ENCODE assay signal across 18 cellular contexts in genomic region chr20:37988555-37988954, GRCh38. TPM values are rescaled to one million over a fixed set of nuclear protein-coding genes. Genes with fewer than 3 reads are reported as not detected.
A peak's percentile ranks its signal among the peaks of the same experiment; 100 is the strongest.
DNase-seq lines count a peak whose midpoint lies in the region; ATAC-seq and TF ChIP-seq lines count a peak whose summit lies in the region.
"Had no signal": no experiment of that assay in that cellular context is flagged by ENCODE, and none has a peak within 500 bp of the region (broad histone marks: within the 10 kb centered on the region; RNA-seq: fewer than 3 reads in every experiment).

No MANE protein-coding gene starts in this region.

- intact Hi-C loops in Right ventricle myocardium inferior (cut with DNase I) = loop anchor here (5.0 kb wide), 1 partner anchor 169 kb away; no protein-coding TSS in a partner anchor

- H3K27me3 ChIP-seq in right atrium auricular region (no peaks in the 10 kb centered on the region), upper lobe of left lung (no peaks in the 10 kb centered on the region), suprapubic skin (no peaks in the 10 kb centered on the region)

- TF ChIP-seq CTCF in right atrium auricular region (IDR thresholded peaks at IDR 0.05) (no peak), upper lobe of left lung (IDR thresholded peaks at IDR 0.05) (no peak), suprapubic skin (IDR thresholded peaks at IDR 0.05) (no peak)

- no peak for DNase-seq in right atrium auricular region (ENCODE audit: low spot score)
- DNase-seq in Right ventricle myocardium inferior (ENCODE audit: missing footprints) = no peak
- DNase-seq in upper lobe of left lung = no peak
- no peak for DNase-seq in NCI-H1048 (lab: John Stamatoyannopoulos, UW)
- DNase-seq in suprapubic skin (ENCODE audit: low spot score in 2 of 2) = no peak
- DNase-seq: activated naive CD8-positive, alpha-beta T cell treated with anti-CD3 and anti-CD28 coated beads, Interleukin-2, amount 10 ng/mL, durations not matched to agents 7 days and 5 days; activated T-cell treated with anti-CD3 and anti-CD28 coated beads, Interleukin-2, amount 50 U/mL, for 48 hours; Calu3; effector memory CD8-positive, alpha-beta T cell; GDM1; GOT3; NCI-H1436; NCI-H446 treated with DMSO at 0.1 percent for 48 hours; stimulated activated CD4-positive, alpha-beta T cell treated with anti-CD3 and anti-CD28 coated beads, Interleukin-1b, Interleukin-23, amount 100 ng/mL, for 48 hours; substantia nigra had no signal

- peaks cover 0 to 88% of the 10 kb centered on the region in 2 donors for H3K4me1 ChIP-seq in right atrium auricular region
- H3K4me1 ChIP-seq in mesodermal cell (ENCODE audit: control insufficient read depth, insufficient read depth, low read length, poor library complexity, severe bottlenecking) = peaks cover 19% of the 10 kb centered on the region
- H3K4me1 ChIP-seq in upper lobe of left lung = peaks cover 59 to 81% (median 67%) of the 10 kb centered on the region in 4 donors
- H3K4me1 ChIP-seq in suprapubic skin = peaks cover 36% of the 10 kb centered on the region

- peak overlapping the region; percentile 79 to 91 for H3K27ac ChIP-seq in right atrium auricular region
- peak overlapping the region; percentile 86 for H3K27ac ChIP-seq in cingulate gyrus (ENCODE audit: low read depth, low read length)
- peak overlapping the region; percentile 37 for H3K27ac ChIP-seq in mesodermal cell (ENCODE audit: low read depth, low read length, severe bottlenecking)
- H3K27ac ChIP-seq in upper lobe of left lung = peak overlapping the region in 3 of 4 donors; percentile 70 to 82 (median 79)
- H3K27ac ChIP-seq in suprapubic skin = no peak overlapping the region

- TF ChIP-seq EP300 in upper lobe of left lung (IDR thresholded peaks at IDR 0.05) (no peak), suprapubic skin (IDR thresholded peaks at IDR 0.05) (no peak)

- H3K4me3 ChIP-seq in right atrium auricular region (no peak overlapping the region), mesodermal cell (ENCODE audit: extremely low read depth, insufficient read depth, low read length, poor library complexity, severe bottlenecking) (no peak overlapping the region), upper lobe of left lung (no peak overlapping the region), suprapubic skin (no peak overlapping the region)

- H3K36me3 ChIP-seq in right atrium auricular region = no peaks in the 10 kb centered on the region
- H3K36me3 ChIP-seq in mesodermal cell (ENCODE audit: control insufficient read depth, insufficient read depth, low read length) = peaks cover 49% of the 10 kb centered on the region
- H3K36me3 ChIP-seq in upper lobe of left lung = peaks cover 0 to 10% (median under 1%) of the 10 kb centered on the region in 4 donors
- peaks cover 10% of the 10 kb centered on the region for H3K36me3 ChIP-seq in suprapubic skin

- TF ChIP-seq POLR2A in upper lobe of left lung (IDR thresholded peaks at IDR 0.05) (no peak), suprapubic skin (IDR thresholded peaks at IDR 0.05) (no peak)

- H3K9me3 ChIP-seq in right atrium auricular region (no peaks in the 10 kb centered on the region), mesodermal cell (ENCODE audit: control insufficient read depth, low read length) (no peaks in the 10 kb centered on the region), upper lobe of left lung (no peaks in the 10 kb centered on the region), suprapubic skin (no peaks in the 10 kb centered on the region)

- ATAC-seq in Right ventricle myocardium inferior (no peak), upper lobe of left lung (ENCODE audit: low FRiP score in 2 of 2) (no peak), GM18511 (IDR thresholded peaks at IDR 0.05; ENCODE audit: unreplicated experiment) (no peak)
- ATAC-seq: effector memory CD8-positive, alpha-beta T cell had no signal

- WGBS in mesodermal cell (ENCODE audit: insufficient coverage in 2 of 2), 2 experiments = 92 to 100% methylated on average over 2 to 3 of the region's 3 CpGs
- WGBS in upper lobe of left lung, 2 donors = 88 to 90% methylated on average over 3 of the region's 3 CpGs
- WGBS in suprapubic skin = 77% methylated on average over 3 of the region's 3 CpGs

RNA-seq across cellular contexts. Expression of gene TTI1, which starts 44.7 kb away (rescaled TPM):
- total RNA-seq in right atrium auricular region = 10 to 100 TPM; 10.8 to 11.5 TPM
- 12.4 TPM for total RNA-seq in Right ventricle myocardium inferior
- polyA plus RNA-seq in mesodermal cell (2013, experiment 1 of 2) = 26.1 TPM
- 25.1 TPM for polyA plus RNA-seq in mesodermal cell (2013, experiment 2 of 2)
- total RNA-seq in upper lobe of left lung = 10 to 100 TPM; 11.2 to 30.4 (median 15.1) TPM
- 10 to 100 TPM; 11.2 to 24.7 (median 17.1) TPM for total RNA-seq in suprapubic skin

RNA-seq across cellular contexts. Expression of gene RPRD1B, which starts 45.0 kb away (rescaled TPM):
- total RNA-seq in right atrium auricular region (10 to 100 TPM; 60.1 to 75.8 TPM), Right ventricle myocardium inferior (84.7 TPM), upper lobe of left lung (10 to 100 TPM; 26.0 to 75.4 (median 29.2) TPM), suprapubic skin (10 to 100 TPM; 24.7 to 45.6 (median 27.7) TPM)
- polyA plus RNA-seq in mesodermal cell (2013, experiment 1 of 2) = 26.1 TPM
- 22.9 TPM for polyA plus RNA-seq in mesodermal cell (2013, experiment 2 of 2)
